ENCODE assay signal across 8 cellular contexts in genomic region chr16:77190478-77191258, GRCh38.
A peak's percentile ranks its signal among the peaks of the same experiment; 100 is the strongest.
DNase-seq lines count a peak whose midpoint lies in the region; ATAC-seq lines count a peak whose summit lies in the region.

MON1B (plus strand) TSS chr16:77191190; CDS start chr16:77191486, 296 bp downstream.

- peaks cover 29 to 36% (median 34%) of the 10 kb centered on the region in 11 experiments for H3K36me3 ChIP-seq in BLaER1 treated with 17β-estradiol and CSF1 and Interleukin-3, amounts not matched to agents 10 nM and 100 nM

- peaks cover 23 to 44% (median 29%) of the 10 kb centered on the region in 10 experiments for H3K4me1 ChIP-seq in BLaER1 treated with 17β-estradiol and CSF1 and Interleukin-3, amounts not matched to agents 10 nM and 100 nM

- peak within 1 kb of the TSS; percentile 80 to 97 (median 90) for H3K4me3 ChIP-seq in BLaER1 treated with 17β-estradiol and CSF1 and Interleukin-3, amounts not matched to agents 10 nM and 100 nM

- peak within 1 kb of the TSS; percentile 92 to 97 (median 94) for H3K27ac ChIP-seq in BLaER1 treated with 17β-estradiol and CSF1 and Interleukin-3, amounts not matched to agents 10 nM and 100 nM

- no peaks in the 10 kb centered on the region for H3K9me3 ChIP-seq in BLaER1 treated with 17β-estradiol and CSF1 and Interleukin-3, amounts not matched to agents 10 nM and 100 nM (replicated peaks in 1 of 11)

- peaks cover 14 to 35% (median 26%) of the 10 kb centered on the region in 11 experiments; a peak in 20 of 22 replicates for H4K20me1 ChIP-seq in BLaER1 treated with 17β-estradiol and CSF1 and Interleukin-3, amounts not matched to agents 10 nM and 100 nM

- peak; percentile 93 for ATAC-seq in GM19351 (IDR thresholded peaks at IDR 0.05; ENCODE audit: unreplicated experiment)
- ATAC-seq in HG03521 (IDR thresholded peaks at IDR 0.05; ENCODE audit: unreplicated experiment): peak; percentile 96

- H3K9ac ChIP-seq in BLaER1 treated with 17β-estradiol and CSF1 and Interleukin-3, amounts not matched to agents 10 nM and 100 nM: peak within 1 kb of the TSS; percentile 84 to 94 (median 90)

- peak within 1 kb of the TSS; percentile 92 to 97 (median 94) for H3K4me2 ChIP-seq in BLaER1 treated with 17β-estradiol and CSF1 and Interleukin-3, amounts not matched to agents 10 nM and 100 nM

- H3K27me3 ChIP-seq in BLaER1 treated with 17β-estradiol and CSF1 and Interleukin-3, amounts not matched to agents 10 nM and 100 nM: no peaks in the 10 kb centered on the region

- DNase-seq in NCI-H748 (lab: John Stamatoyannopoulos, UW; ENCODE audit: unreplicated experiment): peak; percentile 98
- peak; percentile 91 for DNase-seq in activated CD4-positive, alpha-beta T cell treated with anti-CD3 and anti-CD28 coated beads, Interleukin-2, amount 50 U/mL, for 1 hour
- DNase-seq in dedifferentiated amniotic fluid mesenchymal stem cell (ENCODE audit: extremely low spot score): peak; percentile 99
- DNase-seq in left kidney (ENCODE audit: low read depth, low spot score): peak; percentile 100
- peak; percentile 89 to 93 for DNase-seq in stimulated activated CD4-positive, alpha-beta T cell treated with anti-CD3 and anti-CD28 coated beads, Interleukin-2, amount 100 ng/mL, for 24 hours

Comparison
In these comparisons a context has a peak if more than half of its experiments do, and no peak if none do; other contexts are left out.
1. Peak in every context shown above with its lines: DNase-seq, ATAC-seq, H3K4me3 ChIP-seq and H3K27ac ChIP-seq.